Comparison of ENCODE assay signal across 17 cellular contexts in genomic region chr2:180219471-180219870, GRCh38.
DNase-seq lines count a peak whose midpoint lies in the region; ATAC-seq and TF ChIP-seq lines count a peak whose summit lies in the region.
"Had no signal": no experiment of that assay in that cellular context is flagged by ENCODE, and none has a peak within 500 bp of the region (broad histone marks: within the 10 kb centered on the region; RNA-seq: fewer than 3 reads in every experiment).

No MANE protein-coding gene starts in this region.

- H3K56ac ChIP-seq in H9 (ENCODE audit: insufficient read length, low read depth, low read length), result no peak overlapping the region

- no peaks in the 10 kb centered on the region for H3K79me2 ChIP-seq in H9 (ENCODE audit: insufficient read depth, low read length)

- H2BK120ac ChIP-seq in mesenchymal stem cell (ENCODE audit: low read depth, low read length) (no peak overlapping the region), H9 (ENCODE audit: low read depth, low read length, poor library complexity, severe bottlenecking) (no peak overlapping the region)

- H3K4me3 ChIP-seq in AG10803 (ENCODE audit: low read length) (no peak overlapping the region), mesenchymal stem cell (ENCODE audit: insufficient read depth in 1 of 2, low read depth in 1 of 2, low read length in 2 of 2) (no peak overlapping the region)
- H3K4me3 ChIP-seq: BLaER1 treated with 17β-estradiol and CSF1 and Interleukin-3, amounts not matched to agents 10 nM and 100 nM; Peyer's patch had no signal

- H3K4me3 Mint-ChIP-seq in H9, result no peak overlapping the region

- no peak overlapping the region for H3K27ac Mint-ChIP-seq in H9

- no peak overlapping the region for H3T11ph ChIP-seq in H9 (ENCODE audit: low read length)

- H3K9ac ChIP-seq in mesenchymal stem cell (ENCODE audit: low read length) (no peak overlapping the region), H9 (ENCODE audit: extremely low read depth, insufficient read length, low read length) (no peak overlapping the region)
- H3K9ac ChIP-seq: BLaER1 treated with 17β-estradiol and CSF1 and Interleukin-3, amounts not matched to agents 10 nM and 100 nM had no signal

- no peaks in the 10 kb centered on the region for H3K9me3 ChIP-seq in mesenchymal stem cell (ENCODE audit: control insufficient read depth, low read length)
- no peaks in the 10 kb centered on the region for H3K9me3 ChIP-seq in H9 (ENCODE audit: control insufficient read depth, low read depth, low read length)
- H3K9me3 ChIP-seq: Peyer's patch had no signal

- 72% methylated on average over 2 of the region's 2 CpGs for WGBS in mesenchymal stem cell
- WGBS in H9 (ENCODE audit: extremely low coverage, insufficient read length, low lambda C conversion rate), result no CpG with 5 or more reads among the region's 2 CpGs

- no peaks in the 10 kb centered on the region for H3K23me2 ChIP-seq in H9 (ENCODE audit: insufficient read length, low read depth, low read length, poor library complexity, severe bottlenecking)

- H3K79me1 ChIP-seq in mesenchymal stem cell (replicated peaks; ENCODE audit: low read length, poor library complexity, severe bottlenecking) (no peaks in the 10 kb centered on the region), H9 (ENCODE audit: insufficient read depth, low read depth, low read length, poor library complexity, severe bottlenecking) (no peaks in the 10 kb centered on the region)

- H2AK5ac ChIP-seq in mesenchymal stem cell (ENCODE audit: low read length, severe bottlenecking) (no peak overlapping the region), H9 (ENCODE audit: insufficient read length, low read length) (no peak overlapping the region)

- no peak overlapping the region for H3K23ac ChIP-seq in mesenchymal stem cell (ENCODE audit: low read length in 2 of 2)
- H3K23ac ChIP-seq in H9 (ENCODE audit: insufficient read length, low read depth, low read length), result no peak overlapping the region

- H3K4me1 ChIP-seq in mesenchymal stem cell (ENCODE audit: control insufficient read depth, insufficient read depth, low read depth, low read length) (no peaks in the 10 kb centered on the region), H9 (ENCODE audit: insufficient read depth, low read length) (no peaks in the 10 kb centered on the region)
- H3K4me1 ChIP-seq: BLaER1 treated with 17β-estradiol and CSF1 and Interleukin-3, amounts not matched to agents 10 nM and 100 nM; Peyer's patch had no signal

- H2AFZ ChIP-seq in mesenchymal stem cell (ENCODE audit: low read depth, low read length), result no peak overlapping the region
- H2AFZ ChIP-seq in H9 (ENCODE audit: low read length), result no peak overlapping the region

- H4K5ac ChIP-seq in H9 (ENCODE audit: insufficient read length, low read depth, low read length), result no peak overlapping the region

- H3K4ac ChIP-seq in mesenchymal stem cell (ENCODE audit: low read depth in 1 of 2, low read length in 2 of 2) (no peak overlapping the region), H9 (ENCODE audit: low read depth, low read length) (no peak overlapping the region)

- ATAC-seq in GM19455 (IDR thresholded peaks at IDR 0.05; ENCODE audit: unreplicated experiment), result no peak

- no peak for TF ChIP-seq CTCF in AG10803 (conservative IDR thresholded peaks at IDR 0.05; ENCODE audit: low read length)
- TF ChIP-seq CTCF in H9 (conservative IDR thresholded peaks at IDR 0.05), result no peak

- H2BK12ac ChIP-seq in mesenchymal stem cell (ENCODE audit: low read length in 2 of 2) (no peak overlapping the region), H9 (ENCODE audit: insufficient read length, low read depth, low read length) (no peak overlapping the region)

- H3K4me2 ChIP-seq in mesenchymal stem cell (ENCODE audit: low read length, poor library complexity, severe bottlenecking) (no peak overlapping the region), H9 (ENCODE audit: insufficient read depth, insufficient read length, low read length) (no peak overlapping the region)
- H3K4me2 ChIP-seq: BLaER1 treated with 17β-estradiol and CSF1 and Interleukin-3, amounts not matched to agents 10 nM and 100 nM had no signal

- H3K27me3 Mint-ChIP-seq in H9 (ENCODE audit: low read depth), result no peaks in the 10 kb centered on the region; the same call in 1 of the 2 replicates

- no peak overlapping the region for H3K18ac ChIP-seq in mesenchymal stem cell (ENCODE audit: low read depth in 1 of 2, low read length in 2 of 2)
- no peak overlapping the region for H3K18ac ChIP-seq in H9 (ENCODE audit: insufficient read length, low read depth, low read length)

- H3K36me3 ChIP-seq in mesenchymal stem cell (ENCODE audit: control insufficient read depth in 1 of 2, insufficient read depth in 2 of 2, low read depth in 1 of 2, low read length in 2 of 2), result no peaks in the 10 kb centered on the region
- H3K36me3 ChIP-seq: BLaER1 treated with 17β-estradiol and CSF1 and Interleukin-3, amounts not matched to agents 10 nM and 100 nM; Peyer's patch had no signal

- H2BK15ac ChIP-seq in mesenchymal stem cell (ENCODE audit: low read depth, poor library complexity, severe bottlenecking), result no peak overlapping the region
- H2BK15ac ChIP-seq in H9 (ENCODE audit: low read depth, low read length), result no peak overlapping the region

- no peaks in the 10 kb centered on the region for H4K20me1 ChIP-seq in H9 (ENCODE audit: control insufficient read depth, insufficient read depth, insufficient read length)
- H4K20me1 ChIP-seq: BLaER1 treated with 17β-estradiol and CSF1 and Interleukin-3, amounts not matched to agents 10 nM and 100 nM had no signal

- H3K4me1 Mint-ChIP-seq in H9, result no peaks in the 10 kb centered on the region

- H4K8ac ChIP-seq in mesenchymal stem cell (ENCODE audit: low read length) (no peak overlapping the region), H9 (replicated peaks; ENCODE audit: insufficient read length, low read depth, low read length) (no peak overlapping the region)

- peaks cover 17 to 23% of the 10 kb centered on the region in 2 experiments; a peak in 4 of 5 replicates for H3K9me3 Mint-ChIP-seq in H9

- H3K27ac ChIP-seq in mesenchymal stem cell (ENCODE audit: low read length, poor library complexity, severe bottlenecking), result no peak overlapping the region
- H3K27ac ChIP-seq in H9 (ENCODE audit: insufficient read length, low read depth, low read length), result no peak overlapping the region
- H3K27ac ChIP-seq: BLaER1 treated with 17β-estradiol and CSF1 and Interleukin-3, amounts not matched to agents 10 nM and 100 nM; Peyer's patch had no signal

- DNase-seq in AG10803 (ENCODE audit: low read depth) (peak; percentile 90), GM04504 (ENCODE audit: low read depth) (peak; percentile 65), astrocyte of the hippocampus (ENCODE audit: low read depth, low spot score) (peak; percentile 10), mesenchymal stem cell (peak; percentile 12), H9 (no peak), NCI-H2107 treated with DMSO at 0.1 percent for 48 hours (lab: John Stamatoyannopoulos, UW; ENCODE audit: unreplicated experiment) (no peak)
- DNase-seq: GOT3, KG1, NCI-H1092, NCI-H1694, NCI-H2107, NCI-H82, Peyer's patch, SHP77 treated with DMSO at 0.1 percent for 48 hours, SW 1271 had no signal

- no peak overlapping the region for H2BK20ac ChIP-seq in H9 (ENCODE audit: low read depth, low read length, poor library complexity, severe bottlenecking)

- H3K27me3 ChIP-seq in mesenchymal stem cell (ENCODE audit: control insufficient read depth in 1 of 2, insufficient read depth in 1 of 2, low read length in 2 of 2) (no peaks in the 10 kb centered on the region), H9 (ENCODE audit: insufficient read depth, low read length) (no peaks in the 10 kb centered on the region)
- H3K27me3 ChIP-seq: BLaER1 treated with 17β-estradiol and CSF1 and Interleukin-3, amounts not matched to agents 10 nM and 100 nM; Peyer's patch had no signal

- H3K14ac ChIP-seq in mesenchymal stem cell (ENCODE audit: low read length in 2 of 2) (no peak overlapping the region), H9 (ENCODE audit: insufficient read depth, low read length) (no peak overlapping the region)

- peaks cover 8 to 38% (median 8%) of the 10 kb centered on the region in 3 experiments for H3K36me3 Mint-ChIP-seq in H9 (ENCODE audit: insufficient read depth in 1 of 3, low read depth in 3 of 3)

- no peak overlapping the region for H2BK5ac ChIP-seq in mesenchymal stem cell (ENCODE audit: low read depth, low read length, poor library complexity, severe bottlenecking)
- H2BK5ac ChIP-seq in H9 (ENCODE audit: insufficient read length, low read length), result no peak overlapping the region

- no peak overlapping the region for H4K91ac ChIP-seq in mesenchymal stem cell (ENCODE audit: low read length)
- H4K91ac ChIP-seq in H9 (ENCODE audit: insufficient read length, low read depth, low read length), result no peak overlapping the region

Comparison
In these comparisons a context has a peak if more than half of its experiments do, and no peak if none do; other contexts are left out.
1. DNase-seq: peak in AG10803 (single experiment), GM04504 (single experiment), astrocyte of the hippocampus (single experiment) and mesenchymal stem cell (single experiment); none in H9 (single experiment) and NCI-H2107 treated with DMSO at 0.1 percent for 48 hours (single experiment).